12 cellular contexts compared by ENCODE assay signal in the genomic region with DNA sequence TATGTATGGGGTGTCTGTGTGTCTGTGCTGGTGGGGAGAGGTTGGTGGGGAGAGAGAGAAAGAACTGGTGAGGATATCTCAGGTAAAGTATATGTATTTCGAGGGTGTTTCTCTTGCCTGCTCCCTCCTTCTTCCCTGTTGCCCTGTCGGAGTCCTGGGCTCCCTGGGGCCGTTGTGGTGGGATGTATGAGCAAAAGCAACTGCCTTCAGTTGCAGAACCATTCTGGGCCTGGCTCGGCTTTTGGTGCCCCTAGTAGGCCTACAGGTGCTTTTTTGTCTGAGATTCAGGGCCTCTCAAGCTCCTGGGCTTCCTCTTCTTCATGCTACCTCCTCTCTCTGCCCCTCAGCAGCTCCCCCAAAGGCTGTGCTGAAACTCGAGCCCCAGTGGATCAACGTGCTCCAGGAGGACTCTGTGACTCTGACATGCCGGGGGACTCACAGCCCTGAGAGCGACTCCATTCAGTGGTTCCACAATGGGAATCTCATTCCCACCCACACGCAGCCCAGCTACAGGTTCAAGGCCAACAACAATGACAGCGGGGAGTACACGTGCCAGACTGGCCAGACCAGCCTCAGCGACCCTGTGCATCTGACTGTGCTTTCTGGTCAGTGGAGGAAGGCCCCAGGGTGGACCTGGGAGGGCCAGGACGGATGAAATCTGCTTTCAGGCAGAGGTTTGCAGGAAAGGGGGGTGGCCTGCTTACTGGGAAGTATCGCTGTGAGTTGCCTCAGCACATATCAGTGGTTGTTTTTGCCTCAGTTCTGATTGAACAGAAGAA. TPM values are rescaled to one million over a fixed set of nuclear protein-coding genes. Genes with fewer than 3 reads are reported as not detected.
A peak's percentile ranks its signal among the peaks of the same experiment; 100 is the strongest.
DNase-seq lines count a peak whose midpoint lies in the region; ATAC-seq, FAIRE-seq and TF ChIP-seq lines count a peak whose summit lies in the region.
"Not testable (repeated sequence)": the region's sequence is repeated elsewhere in the genome, so short reads cannot be mapped to it uniquely, and the experiment has no call there.
"Had no signal": no experiment of that assay in that cellular context is flagged by ENCODE, and none has a peak within 500 bp of the region (broad histone marks: within the 10 kb centered on the region; RNA-seq: fewer than 3 reads in every experiment).

No MANE protein-coding gene starts in this region.

- peaks cover 12% of the 10 kb centered on the region for H3K4me1 Mint-ChIP-seq in activated CD4-positive, alpha-beta T cell treated with anti-CD3 and anti-CD28 coated beads for 36 hours
- H3K4me1 Mint-ChIP-seq in astrocyte (ENCODE audit: low read depth, unreplicated experiment) = peaks cover 15% of the 10 kb centered on the region

- peak overlapping the region; percentile 51 for H3K27ac Mint-ChIP-seq in activated CD4-positive, alpha-beta T cell treated with anti-CD3 and anti-CD28 coated beads for 36 hours
- not testable (repeated sequence) for H3K27ac Mint-ChIP-seq in astrocyte (ENCODE audit: unreplicated experiment)

- H2AFZ ChIP-seq in astrocyte (ENCODE audit: low read depth, low read length) = peak overlapping the region; percentile 52

- intact Hi-C loops in activated CD4-positive, alpha-beta T cell treated with anti-CD3 and anti-CD28 coated beads for 36 hours (cut with DNase I, micrococcal nuclease); upper lobe of right lung (cut with DNase I): not testable (repeated sequence)

- peaks cover 0 to 49% (median 0%) of the 10 kb centered on the region in 11 experiments; a peak in 7 of 22 replicates for H3K27me3 ChIP-seq in BLaER1 treated with 17β-estradiol and CSF1 and Interleukin-3, amounts not matched to agents 10 nM and 100 nM
- H3K27me3 ChIP-seq in astrocyte (ENCODE audit: insufficient read depth, low read length); upper lobe of right lung: not testable (repeated sequence)

- H3K4me2 ChIP-seq in BLaER1 treated with 17β-estradiol and CSF1 and Interleukin-3, amounts not matched to agents 10 nM and 100 nM = peak overlapping the region; percentile 21 to 69 (median 52); a peak in 19 of 22 replicates
- H3K4me2 ChIP-seq in astrocyte (ENCODE audit: low read length) = peak overlapping the region; percentile 48

- H3K4me1 ChIP-seq in BLaER1 treated with 17β-estradiol and CSF1 and Interleukin-3, amounts not matched to agents 10 nM and 100 nM = peaks cover 7 to 13% (median 9%) of the 10 kb centered on the region in 10 experiments; a peak in 18 of 20 replicates
- H3K4me1 ChIP-seq in astrocyte (ENCODE audit: insufficient read depth, low read length); upper lobe of right lung: not testable (repeated sequence)

- not testable (repeated sequence) for TF ChIP-seq CTCF in astrocyte (IDR thresholded peaks at IDR 0.05; ENCODE audit: insufficient read depth, low read depth, low read length); upper lobe of right lung (IDR thresholded peaks at IDR 0.05)

- not testable (repeated sequence) for H3K9ac ChIP-seq in BLaER1 treated with 17β-estradiol and CSF1 and Interleukin-3, amounts not matched to agents 10 nM and 100 nM; astrocyte (ENCODE audit: low read length)

- not testable (repeated sequence) for H3K27ac ChIP-seq in BLaER1 treated with 17β-estradiol and CSF1 and Interleukin-3, amounts not matched to agents 10 nM and 100 nM; astrocyte (ENCODE audit: low read depth, low read length); upper lobe of right lung

- not testable (repeated sequence) for ATAC-seq in activated CD4-positive, alpha-beta T cell treated with anti-CD3 and anti-CD28 coated beads for 36 hours
- ATAC-seq in upper lobe of right lung = peak; percentile 19

- POLR2A ChIA-PET in activated CD4-positive, alpha-beta T cell treated with anti-CD3 and anti-CD28 coated beads for 36 hours (lab: Charles Lee) = not testable (repeated sequence)

- H4K20me1 ChIP-seq in BLaER1 treated with 17β-estradiol and CSF1 and Interleukin-3, amounts not matched to agents 10 nM and 100 nM = peaks cover 0 to 20% (median 0%) of the 10 kb centered on the region in 11 experiments; a peak in 3 of 22 replicates
- H4K20me1 ChIP-seq in astrocyte (ENCODE audit: insufficient read depth, low read length) = not testable (repeated sequence)

- not testable (repeated sequence) for H3K27me3 Mint-ChIP-seq in activated CD4-positive, alpha-beta T cell treated with anti-CD3 and anti-CD28 coated beads for 36 hours; astrocyte (ENCODE audit: low read depth, unreplicated experiment)

- H3K79me2 ChIP-seq in astrocyte (ENCODE audit: insufficient read depth, low read length) = not testable (repeated sequence)

- H3K4me3 ChIP-seq in BLaER1 treated with 17β-estradiol and CSF1 and Interleukin-3, amounts not matched to agents 10 nM and 100 nM; astrocyte (ENCODE audit: insufficient read depth, low read depth, low read length); upper lobe of right lung: not testable (repeated sequence)

- DNase-seq in M059J (ENCODE audit: low read depth) (peak; percentile 9), fibroblast of peridontal ligament (ENCODE audit: extremely low read depth) (peak; percentile 17), left kidney (ENCODE audit: low read depth, low spot score) (peak; percentile 26), renal cortical epithelial cell (ENCODE audit: low read depth) (peak; percentile 41)
- DNase-seq in activated CD4-positive, alpha-beta T cell treated with anti-CD3 and anti-CD28 coated beads for 36 hours = peak; percentile 30
- not testable (repeated sequence) for DNase-seq in astrocyte (ENCODE audit: low read depth); upper lobe of right lung

- not testable (repeated sequence) for H3K4me3 Mint-ChIP-seq in activated CD4-positive, alpha-beta T cell treated with anti-CD3 and anti-CD28 coated beads for 36 hours; astrocyte (ENCODE audit: unreplicated experiment)

- H3K36me3 Mint-ChIP-seq in activated CD4-positive, alpha-beta T cell treated with anti-CD3 and anti-CD28 coated beads for 36 hours (ENCODE audit: low read depth); astrocyte (ENCODE audit: low read depth, unreplicated experiment): not testable (repeated sequence)

- not testable (repeated sequence) for H3K9me3 Mint-ChIP-seq in activated CD4-positive, alpha-beta T cell treated with anti-CD3 and anti-CD28 coated beads for 36 hours (ENCODE audit: low read depth); astrocyte (ENCODE audit: unreplicated experiment)

- not testable (repeated sequence) for H3K9me3 ChIP-seq in BLaER1 treated with 17β-estradiol and CSF1 and Interleukin-3, amounts not matched to agents 10 nM and 100 nM (replicated peaks in 1 of 11); astrocyte (ENCODE audit: insufficient read depth, low read depth, low read length); upper lobe of right lung

- FAIRE-seq in astrocyte (lab: Jason Lieb, UNC) = not testable (repeated sequence)

- CTCF ChIA-PET in activated CD4-positive, alpha-beta T cell treated with anti-CD3 and anti-CD28 coated beads for 36 hours (lab: Charles Lee) = not testable (repeated sequence)

- H3K36me3 ChIP-seq in BLaER1 treated with 17β-estradiol and CSF1 and Interleukin-3, amounts not matched to agents 10 nM and 100 nM; astrocyte (ENCODE audit: insufficient read depth, low read length); upper lobe of right lung: not testable (repeated sequence)

RNA-seq across cellular contexts. Expression of a gene that starts 8.3 kb away (rescaled TPM):
- total RNA-seq in M059J (2014; rRNA removed; shearing (Covaris generic)) = not detected in 2 replicates
- not detected for total RNA-seq in activated CD4-positive, alpha-beta T cell treated with anti-CD3 and anti-CD28 coated beads for 36 hours
- total RNA-seq in astrocyte (not detected in 2 replicates), renal cortical epithelial cell (not detected in 2 replicates), upper lobe of right lung (30.7 TPM)
- total RNA-seq: A172, Daoy, HT-29 had no signal

RNA-seq across cellular contexts. Expression of a gene that starts 35.8 kb away (rescaled TPM):
- total RNA-seq in M059J (2014; rRNA removed; shearing (Covaris generic)) = 1.9 and 2.0 TPM in 2 replicates
- total RNA-seq in activated CD4-positive, alpha-beta T cell treated with anti-CD3 and anti-CD28 coated beads for 36 hours = not detected
- total RNA-seq in astrocyte (0.38 and 0.45 TPM in 2 replicates), renal cortical epithelial cell (1.4 TPM in 1 of 2 replicates, not detected in the other), upper lobe of right lung (0.32 TPM)
- total RNA-seq: CD4-positive, alpha-beta memory T cell; HT-29 had no signal

RNA-seq across cellular contexts. Expression of a gene that starts 40.3 kb away (rescaled TPM):
- 1.0 TPM in 1 of 2 replicates, not detected in the other for total RNA-seq in M059J (2014; rRNA removed; shearing (Covaris generic))
- not detected for total RNA-seq in activated CD4-positive, alpha-beta T cell treated with anti-CD3 and anti-CD28 coated beads for 36 hours
- not detected in 2 replicates for total RNA-seq in astrocyte
- total RNA-seq in renal cortical epithelial cell = not detected in 2 replicates
- 18.9 TPM for total RNA-seq in upper lobe of right lung
- total RNA-seq: A172; CD4-positive, alpha-beta memory T cell; Daoy; HT-29 had no signal

RNA-seq across cellular contexts. Expression of a gene that starts 50.1 kb away (rescaled TPM):
- total RNA-seq in M059J (2014; rRNA removed; shearing (Covaris generic)) = 2.7 and 3.2 TPM in 2 replicates
- total RNA-seq in activated CD4-positive, alpha-beta T cell treated with anti-CD3 and anti-CD28 coated beads for 36 hours = not detected
- total RNA-seq in astrocyte (0.72 and 0.79 TPM in 2 replicates), renal cortical epithelial cell (1.1 and 1.9 TPM in 2 replicates), upper lobe of right lung (2.0 TPM)

Comparison
In these comparisons a context has a peak if more than half of its experiments do, and no peak if none do; other contexts are left out.
1. RNA of a gene that starts 8.3 kb away (total RNA-seq): 30.7 TPM in upper lobe of right lung (single experiment); not detected in astrocyte, not detected in M059J, not detected in activated CD4-positive, alpha-beta T cell treated with anti-CD3 and anti-CD28 coated beads for 36 hours and not detected in renal cortical epithelial cell; every median in the first group is over 10 times any median in the second.